In the genomic region with DNA sequence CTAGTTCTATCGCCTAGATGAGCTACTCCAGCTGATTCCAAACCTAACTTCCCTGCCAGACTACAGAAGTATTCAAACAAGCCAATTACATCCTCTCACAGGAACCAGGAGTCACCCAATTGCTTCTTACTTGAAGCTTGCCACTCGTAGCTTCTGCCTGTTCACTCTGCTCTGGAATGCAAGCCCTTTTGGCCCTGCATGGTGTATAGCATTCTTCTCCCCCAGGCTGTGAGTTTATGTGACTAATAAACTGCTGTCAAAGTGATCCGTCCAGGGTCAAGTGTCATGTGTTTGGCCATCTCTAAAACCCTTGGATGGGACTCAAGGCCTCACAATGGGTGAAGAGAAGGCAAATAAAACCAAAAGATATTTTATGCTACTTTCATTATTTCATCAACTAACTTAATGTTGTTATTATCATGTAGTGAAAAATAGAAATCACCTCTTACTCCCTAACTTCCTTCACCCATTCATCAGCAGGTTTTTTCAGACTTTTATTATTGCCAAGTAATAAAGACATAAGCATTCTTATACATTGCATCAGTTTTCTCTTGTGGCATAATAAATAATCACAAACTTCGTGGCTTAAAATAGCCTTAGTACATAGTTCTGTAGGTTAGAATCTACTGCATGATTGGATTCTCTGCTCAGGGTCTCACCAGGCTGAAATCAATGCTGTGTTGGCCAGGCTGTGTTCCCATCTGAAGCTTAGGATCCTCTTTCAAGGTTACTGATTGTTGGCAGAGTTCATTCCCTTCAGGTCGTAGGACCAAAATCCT, we compare ENCODE assay signal across 19 cellular contexts.
A peak's percentile ranks its signal among the peaks of the same experiment; 100 is the strongest.
DNase-seq lines count a peak whose midpoint lies in the region; ATAC-seq and TF ChIP-seq lines count a peak whose summit lies in the region.
"Had no signal": no experiment of that assay in that cellular context is flagged by ENCODE, and none has a peak within 500 bp of the region (broad histone marks: within the 10 kb centered on the region; RNA-seq: fewer than 3 reads in every experiment).

No MANE protein-coding gene starts in this region.

- TF ChIP-seq CTCF in RWPE2 (IDR thresholded peaks at IDR 0.05; ENCODE audit: poor library complexity, severe bottlenecking), result no peak
- TF ChIP-seq CTCF in fibroblast of pulmonary artery (IDR thresholded peaks at IDR 0.05; ENCODE audit: low read length, missing control alignments), result no peak
- TF ChIP-seq CTCF in gastrocnemius medialis (IDR thresholded peaks at IDR 0.05 in 4 of 5, conservative IDR thresholded peaks at IDR 0.05 in 1 of 5), result no peak

- no peaks in the 10 kb centered on the region for H3K4me1 ChIP-seq in RWPE2 (ENCODE audit: insufficient read depth, poor library complexity, severe bottlenecking)
- no peaks in the 10 kb centered on the region for H3K4me1 ChIP-seq in gastrocnemius medialis
- H3K4me1 ChIP-seq: right atrium auricular region, transverse colon had no signal

- DNase-seq in GM04503 (ENCODE audit: low read depth) (peak; percentile 24), RWPE2 (ENCODE audit: low spot score) (no peak), fibroblast of pulmonary artery (ENCODE audit: low read depth) (peak; percentile 34), non-pigmented ciliary epithelial cell (ENCODE audit: low read depth) (peak; percentile 28), gastrocnemius medialis (no peak), hepatic stellate cell (ENCODE audit: low spot score) (no peak)
- no peak for DNase-seq in stimulated activated naive CD8-positive, alpha-beta T cell treated with anti-CD3 and anti-CD28 coated beads, Interleukin-15, amount 100 ng/mL, for 72 hours
- DNase-seq: activated CD4-positive, CD25-positive, alpha-beta regulatory T cell treated with anti-CD3 and anti-CD28 coated beads, Interleukin-2, amount 50 U/mL, for 72 hours; activated CD8-positive, alpha-beta memory T cell treated with anti-CD3 and anti-CD28 coated beads, Interleukin-2, amount 50 U/mL, for 48 hours; activated naive CD4-positive, alpha-beta T cell treated with anti-CD3 and anti-CD28 coated beads, Interleukin-2, amount 50 U/mL, for 16 hours; caudate nucleus; MV-4-11; NCI-H2081; stimulated activated CD8-positive, alpha-beta memory T cell treated with anti-CD3 and anti-CD28 coated beads, Interleukin-4, amount 100 ng/mL, for 48 hours; T-helper 17 cell; transverse colon had no signal

- H3K27ac Mint-ChIP-seq in stimulated activated naive CD8-positive, alpha-beta T cell treated with anti-CD3 and anti-CD28 coated beads, Interleukin-15, amount 100 ng/mL, for 72 hours, result no peak overlapping the region
- H3K27ac Mint-ChIP-seq: natural killer cell treated with Interleukin-12 subunit alpha and Interleukin-12 subunit beta and Interleukin-15 and Interleukin-18, amount 100 ng/mL, for 72 hours; T-helper 17 cell had no signal

- H3K36me3 ChIP-seq in RWPE2 (ENCODE audit: low read depth) (no peaks in the 10 kb centered on the region), gastrocnemius medialis (no peaks in the 10 kb centered on the region)
- H3K36me3 ChIP-seq: right atrium auricular region, transverse colon had no signal

- no peaks in the 10 kb centered on the region for H3K27me3 Mint-ChIP-seq in stimulated activated naive CD8-positive, alpha-beta T cell treated with anti-CD3 and anti-CD28 coated beads, Interleukin-15, amount 100 ng/mL, for 72 hours
- H3K27me3 Mint-ChIP-seq: natural killer cell treated with Interleukin-12 subunit alpha and Interleukin-12 subunit beta and Interleukin-15 and Interleukin-18, amount 100 ng/mL, for 72 hours; T-helper 17 cell had no signal

- H3K9me3 Mint-ChIP-seq in stimulated activated naive CD8-positive, alpha-beta T cell treated with anti-CD3 and anti-CD28 coated beads, Interleukin-15, amount 100 ng/mL, for 72 hours, result peaks cover 5 to 18% of the 10 kb centered on the region in 2 donors

- no peak for TF ChIP-seq POLR2A in gastrocnemius medialis (IDR thresholded peaks at IDR 0.05)

- in situ Hi-C loops in gastrocnemius medialis (cut with MboI; ENCODE audit: low sequenced_read_pairs in 4 of 4), result no loop called here

- H3K9me3 ChIP-seq in RWPE2 (ENCODE audit: severe bottlenecking), result no peaks in the 10 kb centered on the region
- H3K9me3 ChIP-seq in gastrocnemius medialis, result no peaks in the 10 kb centered on the region
- H3K9me3 ChIP-seq: right atrium auricular region, transverse colon had no signal

- H3K27me3 ChIP-seq in RWPE2 (ENCODE audit: insufficient read depth, poor library complexity, severe bottlenecking) (no peaks in the 10 kb centered on the region), gastrocnemius medialis (no peaks in the 10 kb centered on the region)
- H3K27me3 ChIP-seq: right atrium auricular region, transverse colon had no signal

- no peak overlapping the region for H3K4me3 ChIP-seq in RWPE2 (ENCODE audit: severe bottlenecking)
- H3K4me3 ChIP-seq in fibroblast of pulmonary artery (replicated peaks; ENCODE audit: low read depth, low read length), result no peak overlapping the region
- no peak overlapping the region for H3K4me3 ChIP-seq in gastrocnemius medialis
- H3K4me3 ChIP-seq: right atrium auricular region, transverse colon had no signal

- no peak overlapping the region for H3K27ac ChIP-seq in RWPE2 (ENCODE audit: poor library complexity, severe bottlenecking)
- H3K27ac ChIP-seq in gastrocnemius medialis, result no peak overlapping the region
- H3K27ac ChIP-seq: right atrium auricular region, transverse colon had no signal

- intact Hi-C loops in gastrocnemius medialis (cut with DNase I; ENCODE audit: low total_unique reads), result no loop called here

- H3K4me1 Mint-ChIP-seq in stimulated activated naive CD8-positive, alpha-beta T cell treated with anti-CD3 and anti-CD28 coated beads, Interleukin-15, amount 100 ng/mL, for 72 hours, result no peaks in the 10 kb centered on the region
- H3K4me1 Mint-ChIP-seq: T-helper 17 cell had no signal

- H3K4me3 Mint-ChIP-seq in stimulated activated naive CD8-positive, alpha-beta T cell treated with anti-CD3 and anti-CD28 coated beads, Interleukin-15, amount 100 ng/mL, for 72 hours, result no peak overlapping the region
- H3K4me3 Mint-ChIP-seq: natural killer cell treated with Interleukin-12 subunit alpha and Interleukin-12 subunit beta and Interleukin-15 and Interleukin-18, amount 100 ng/mL, for 72 hours; T-helper 17 cell had no signal

- ATAC-seq in RWPE2 (ENCODE audit: low read depth), result peak; percentile 41; the same call in 1 of the 3 replicates
- ATAC-seq in stimulated activated naive CD8-positive, alpha-beta T cell treated with anti-CD3 and anti-CD28 coated beads, Interleukin-15, amount 100 ng/mL, for 72 hours, result no peak
- no peak for ATAC-seq in GM19324 (IDR thresholded peaks at IDR 0.05; ENCODE audit: low FRiP score, unreplicated experiment)
- no peak for ATAC-seq in gastrocnemius medialis
- ATAC-seq: natural killer cell treated with Interleukin-12 subunit alpha and Interleukin-12 subunit beta and Interleukin-15 and Interleukin-18, amount 100 ng/mL, for 72 hours; T-helper 17 cell had no signal

Comparison
In these comparisons a context has a peak if more than half of its experiments do, and no peak if none do; other contexts are left out.
1. DNase-seq: peak in GM04503 (single experiment), fibroblast of pulmonary artery (single experiment) and non-pigmented ciliary epithelial cell (single experiment); none in RWPE2 (single experiment), stimulated activated naive CD8-positive, alpha-beta T cell treated with anti-CD3 and anti-CD28 coated beads, Interleukin-15, amount 100 ng/mL, for 72 hours (0 of 2), gastrocnemius medialis (0 of 2) and hepatic stellate cell (single experiment).